In the genomic region with DNA sequence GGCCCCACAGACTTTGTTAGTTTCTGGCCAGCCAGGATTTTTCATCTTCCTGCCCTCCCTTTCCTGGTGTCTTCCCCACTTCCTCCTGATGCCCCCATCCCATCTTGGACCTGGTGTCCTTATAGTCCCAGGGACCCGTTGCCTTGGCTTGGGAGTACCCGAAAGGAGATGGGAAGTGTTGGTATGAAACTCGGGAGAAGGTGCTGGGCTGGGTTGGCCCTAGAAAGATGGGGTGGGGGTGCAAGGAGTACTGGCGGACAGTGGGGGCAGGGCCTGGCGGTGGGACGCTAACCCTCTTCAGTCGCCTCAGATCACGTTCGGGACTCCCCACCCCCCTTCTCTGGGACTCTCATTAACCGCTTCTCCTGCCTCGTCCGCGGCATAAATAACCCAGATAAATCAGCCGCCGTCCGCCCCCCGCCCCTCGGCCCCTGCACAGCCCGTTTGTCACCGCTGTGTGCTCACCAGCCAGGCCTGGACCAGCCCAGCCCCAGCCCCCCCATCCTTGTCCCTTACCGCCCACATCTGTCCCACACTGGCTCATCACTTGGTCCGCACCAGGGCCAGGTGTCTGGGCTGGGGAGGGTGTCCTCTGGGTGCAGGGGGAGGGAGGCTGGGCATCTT, we compare ENCODE assay signal across 16 cellular contexts. TPM values are rescaled to one million over a fixed set of nuclear protein-coding genes. Genes with fewer than 3 reads are reported as not detected.
DNase-seq lines count a peak whose midpoint lies in the region; ATAC-seq and TF ChIP-seq lines count a peak whose summit lies in the region.
"Had no signal": no experiment of that assay in that cellular context is flagged by ENCODE, and none has a peak within 500 bp of the region (broad histone marks: within the 10 kb centered on the region; RNA-seq: fewer than 3 reads in every experiment).

No MANE protein-coding gene starts in this region.

- no peak overlapping the region for H2AFZ ChIP-seq in osteoblast (ENCODE audit: low read length)

- DNase-seq in CD8-positive, alpha-beta memory T cell = no peak
- DNase-seq in NCI-H82 treated with DMSO at 0.1 percent for 48 hours (lab: John Stamatoyannopoulos, UW; ENCODE audit: unreplicated experiment) = peak; percentile 45
- DNase-seq in erythroblast (lab: John Stamatoyannopoulos, UW) = peak; percentile 35 to 50
- DNase-seq in osteoblast (ENCODE audit: insufficient read length, low spot score, missing footprints) = no peak
- DNase-seq in sciatic nerve (ENCODE audit: low spot score) = no peak
- DNase-seq: cerebellar nuclear complex; GF-D8; Right ventricle myocardium superior; stimulated activated CD4-positive, alpha-beta T cell treated with anti-CD3 and anti-CD28 coated beads, Interleukin-4, amount 100 ng/mL, for 1 hour; stimulated activated naive CD4-positive, alpha-beta T cell treated with Interleukin-2 at 50 U/mL for 16 hours had no signal

- intact Hi-C loops in sciatic nerve (cut with DNase I) = no loop called here

- H3K79me2 ChIP-seq in osteoblast (ENCODE audit: insufficient read depth, low read length) = no peaks in the 10 kb centered on the region

- peak overlapping the region; percentile 89 for H3K4me2 ChIP-seq in osteoblast (ENCODE audit: insufficient read depth, low read length)

- no peak overlapping the region for H3K27ac Mint-ChIP-seq in CD8-positive, alpha-beta memory T cell
- H3K27ac Mint-ChIP-seq: activated naive CD8-positive, alpha-beta T cell; CD8-positive, alpha-beta T cell had no signal

- ATAC-seq in sciatic nerve (no peak), HG02870 (IDR thresholded peaks at IDR 0.05; ENCODE audit: unreplicated experiment) (no peak), HG02981 (IDR thresholded peaks at IDR 0.05; ENCODE audit: unreplicated experiment) (no peak)

- peaks cover 15% of the 10 kb centered on the region for H3K4me1 ChIP-seq in CD8-positive, alpha-beta memory T cell (ENCODE audit: insufficient read depth, low read length)
- peaks cover 12% of the 10 kb centered on the region for H3K4me1 ChIP-seq in osteoblast (ENCODE audit: insufficient read depth, low read length)

- peak overlapping the region in 3 of 7 donors; percentile 19 to 36 (median 32) for H3K4me3 Mint-ChIP-seq in CD8-positive, alpha-beta memory T cell

- POLR2A ChIA-PET in CD8-positive, alpha-beta memory T cell (lab: Charles Lee) = interaction anchor here (1.0 kb wide), 1 partner anchor 11 kb away, joined by 5 read pairs; a partner anchor contains a TSS

- peaks cover 1% of the 10 kb centered on the region for H4K20me1 ChIP-seq in osteoblast (ENCODE audit: insufficient read depth, low read length)

- H3K27me3 ChIP-seq in CD8-positive, alpha-beta memory T cell (ENCODE audit: insufficient read depth, low read length, poor library complexity, severe bottlenecking) = peaks cover 12% of the 10 kb centered on the region
- H3K27me3 ChIP-seq in osteoblast (ENCODE audit: insufficient read depth, low read length) = peaks cover 43% of the 10 kb centered on the region

- TF ChIP-seq CTCF in osteoblast (IDR thresholded peaks at IDR 0.05; ENCODE audit: extremely low read depth, low read depth, low read length) = no peak

- H3K9me3 ChIP-seq in CD8-positive, alpha-beta memory T cell (ENCODE audit: low read length) = no peaks in the 10 kb centered on the region
- H3K9me3 ChIP-seq in osteoblast (ENCODE audit: low read depth, low read length) = no peaks in the 10 kb centered on the region

- peaks cover 1 to 18% (median 3%) of the 10 kb centered on the region in 3 donors for H3K36me3 Mint-ChIP-seq in CD8-positive, alpha-beta memory T cell

- H3K36me3 ChIP-seq in CD8-positive, alpha-beta memory T cell (ENCODE audit: insufficient read depth, low read length) = no peaks in the 10 kb centered on the region
- H3K36me3 ChIP-seq in osteoblast (ENCODE audit: insufficient read depth, low read length) = peaks cover 8% of the 10 kb centered on the region

- peak overlapping the region; percentile 43 for H3K27ac ChIP-seq in CD8-positive, alpha-beta memory T cell (ENCODE audit: low read depth, low read length)
- H3K27ac ChIP-seq in osteoblast (ENCODE audit: low read depth, low read length) = no peak overlapping the region

- CTCF ChIA-PET in CD8-positive, alpha-beta memory T cell (lab: Charles Lee) = interaction anchor here (0.9 to 6.7 kb wide), 9 partner anchors 10 to 88 kb away, joined by 3 to 36 read pairs (median 5); a partner anchor contains a TSS

- H3K27me3 Mint-ChIP-seq in CD8-positive, alpha-beta memory T cell = peaks cover 45 to 63% of the 10 kb centered on the region in 2 donors

- peaks cover 17 to 39% (median 20%) of the 10 kb centered on the region in 3 donors for H3K4me1 Mint-ChIP-seq in CD8-positive, alpha-beta memory T cell

- H3K9me3 Mint-ChIP-seq in CD8-positive, alpha-beta memory T cell = peaks cover 0 to 4% (median 0%) of the 10 kb centered on the region in 5 donors
- H3K9me3 Mint-ChIP-seq: CD8-positive, alpha-beta T cell had no signal

- no peak for TF ChIP-seq POLR2A in erythroblast (IDR thresholded peaks at IDR 0.05; ENCODE audit: low read length)

- no peak overlapping the region for H3K4me3 ChIP-seq in CD8-positive, alpha-beta memory T cell (ENCODE audit: low read length)
- peak overlapping the region; percentile 69 for H3K4me3 ChIP-seq in osteoblast (ENCODE audit: insufficient read depth, low read length)

RNA-seq across cellular contexts. Expression of a gene that starts 3.7 kb away (rescaled TPM):
- total RNA-seq in CD8-positive, alpha-beta memory T cell = not detected
- polyA plus RNA-seq in CD8-positive, alpha-beta memory T cell = not detected
- under 0.01 TPM in 1 of 2 replicates, not detected in the other for total RNA-seq in osteoblast
- total RNA-seq in sciatic nerve = 0.31 TPM
- total RNA-seq: mesenteric fat pad, Right ventricle myocardium superior had no signal
- polyA plus RNA-seq: fibroblast of lung had no signal

RNA-seq across cellular contexts. Expression of a gene that starts 11.9 kb away (rescaled TPM):
- 10 to 100 TPM; 36.9 to 37.1 TPM for total RNA-seq in CD8-positive, alpha-beta memory T cell
- 32.5 TPM for polyA plus RNA-seq in CD8-positive, alpha-beta memory T cell
- total RNA-seq in osteoblast (46.0 and 46.3 TPM in 2 replicates), sciatic nerve (25.9 TPM)

RNA-seq across cellular contexts. Expression of a gene that starts 33.0 kb away (rescaled TPM):
- total RNA-seq in CD8-positive, alpha-beta memory T cell = 10 to 100 TPM; 32.9 to 36.5 TPM
- 8.7 TPM for polyA plus RNA-seq in CD8-positive, alpha-beta memory T cell
- total RNA-seq in osteoblast = 192 and 221 TPM in 2 replicates
- 33.4 TPM for total RNA-seq in sciatic nerve

RNA-seq across cellular contexts. Expression of a gene that starts 33.2 kb away (rescaled TPM):
- total RNA-seq in CD8-positive, alpha-beta memory T cell = 1 to 10 TPM; 5.2 to 6.0 TPM
- not detected for polyA plus RNA-seq in CD8-positive, alpha-beta memory T cell
- total RNA-seq in osteoblast (1.1 and 1.5 TPM in 2 replicates), sciatic nerve (2.1 TPM)

Comparison
In these comparisons a context has a peak if more than half of its experiments do, and no peak if none do; other contexts are left out.
1. DNase-seq: peak in NCI-H82 treated with DMSO at 0.1 percent for 48 hours (single experiment) and erythroblast (2 of 2); none in CD8-positive, alpha-beta memory T cell (0 of 5), osteoblast (single experiment) and sciatic nerve (single experiment).